6 cellular contexts compared by ENCODE assay signal in the genomic region with DNA sequence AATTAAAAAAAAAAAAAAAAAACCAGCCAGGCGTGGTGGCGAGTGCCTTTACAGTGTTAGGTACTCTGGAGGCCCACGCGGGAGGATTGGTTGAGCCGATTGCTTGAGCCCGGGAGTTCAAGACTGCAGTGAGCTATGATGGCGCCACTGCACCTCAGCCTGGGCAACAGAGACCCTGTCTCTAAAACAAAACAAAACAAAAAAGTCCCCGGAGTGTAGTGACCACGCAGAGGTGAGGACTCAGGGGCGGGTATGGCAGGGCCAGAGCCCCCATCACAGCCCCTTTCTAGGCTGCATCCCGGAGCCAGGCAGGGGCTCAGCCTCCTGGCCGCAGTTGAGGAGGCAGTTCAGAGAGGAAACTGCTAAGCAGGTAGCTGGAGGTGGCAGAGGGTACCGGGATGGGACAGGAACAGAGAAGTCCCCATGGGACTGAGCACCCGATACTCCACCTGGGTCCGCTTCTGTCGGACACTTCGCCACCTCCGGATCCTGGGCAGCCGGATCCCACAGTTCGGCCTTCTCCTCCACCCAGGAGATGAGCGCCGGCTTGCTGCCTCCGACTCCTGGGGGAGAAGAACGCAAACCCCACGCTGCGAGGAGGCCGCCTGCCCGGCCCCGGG. TPM values are rescaled to one million over a fixed set of nuclear protein-coding genes. Genes with fewer than 3 reads are reported as not detected.
A peak's percentile ranks its signal among the peaks of the same experiment; 100 is the strongest.
DNase-seq lines count a peak whose midpoint lies in the region; ATAC-seq and TF ChIP-seq lines count a peak whose summit lies in the region.

No MANE protein-coding gene starts in this region.

- CTCF ChIA-PET in MCF 10A (lab: Yijun Ruan, JAX), result interaction anchor here (0.7 to 3.4 kb wide), 6 partner anchors 10 to 367 kb away, joined by 3 to 28 read pairs (median 9); a partner anchor contains a TSS

- H3K27me3 Mint-ChIP-seq in MCF 10A (ENCODE audit: insufficient read depth, unreplicated experiment) (no peaks in the 10 kb centered on the region), neural progenitor cell (ENCODE audit: insufficient read depth, low read depth) (peaks cover 3% of the 10 kb centered on the region)

- no peaks in the 10 kb centered on the region for H3K9me3 Mint-ChIP-seq in MCF 10A (ENCODE audit: unreplicated experiment)
- no peaks in the 10 kb centered on the region for H3K9me3 Mint-ChIP-seq in neural progenitor cell

- intact Hi-C loops in MCF 10A (cut with micrococcal nuclease), result loop anchor here (2.0 kb wide), 2 partner anchors 51 to 65 kb away; a partner anchor contains a TSS

- H3K9ac ChIP-seq in neural progenitor cell, result peak overlapping the region; percentile 45

- no peaks in the 10 kb centered on the region for H3K27me3 ChIP-seq in neural progenitor cell

- H3K36me3 ChIP-seq in neural progenitor cell, result no peaks in the 10 kb centered on the region

- POLR2A ChIA-PET in MCF 10A (lab: Yijun Ruan, JAX), result interaction anchor here (0.6 to 3.5 kb wide), 14 partner anchors 24 to 164 kb away, joined by 3 to 104 read pairs (median 12); a partner anchor contains a TSS

- H3K4me1 Mint-ChIP-seq in MCF 10A (ENCODE audit: insufficient read depth, unreplicated experiment), result peaks cover 6% of the 10 kb centered on the region
- peaks cover 24% of the 10 kb centered on the region for H3K4me1 Mint-ChIP-seq in neural progenitor cell

- peaks cover 28% of the 10 kb centered on the region for H3K36me3 Mint-ChIP-seq in MCF 10A (ENCODE audit: insufficient read depth, unreplicated experiment)
- H3K36me3 Mint-ChIP-seq in neural progenitor cell, result peaks cover 9% of the 10 kb centered on the region

- DNase-seq in ELR (ENCODE audit: low read depth), result peak; percentile 17
- no peak for DNase-seq in MCF 10A (ENCODE audit: unreplicated experiment)
- peak; percentile 17 for DNase-seq in neural progenitor cell (ENCODE audit: low spot score)
- DNase-seq in SW 1271 (lab: John Stamatoyannopoulos, UW), result no peak
- no peak for DNase-seq in NCI-H1105 (lab: John Stamatoyannopoulos, UW)

- no peaks in the 10 kb centered on the region for H4K20me1 ChIP-seq in neural progenitor cell (ENCODE audit: low read depth)

- peak overlapping the region; percentile 82 for H3K4me2 ChIP-seq in neural progenitor cell

- no peaks in the 10 kb centered on the region for H3K9me3 ChIP-seq in neural progenitor cell (ENCODE audit: low read depth)

- peak overlapping the region; percentile 95 for H3K27ac Mint-ChIP-seq in MCF 10A (ENCODE audit: low read depth, unreplicated experiment)
- H3K27ac Mint-ChIP-seq in neural progenitor cell, result peak overlapping the region; percentile 50

- peaks cover 8% of the 10 kb centered on the region for H3K4me1 ChIP-seq in neural progenitor cell

- ATAC-seq in HG03159 (IDR thresholded peaks at IDR 0.05; ENCODE audit: unreplicated experiment), result peak; percentile 23

- peaks cover 36% of the 10 kb centered on the region for H3K79me2 ChIP-seq in neural progenitor cell (ENCODE audit: low read depth)

- peaks cover 7% of the 10 kb centered on the region for H3F3A ChIP-seq in neural progenitor cell (ENCODE audit: low read depth)

- TF ChIP-seq CTCF in MCF 10A (IDR thresholded peaks at IDR 0.05; ENCODE audit: unreplicated experiment) (no peak), neural progenitor cell (IDR thresholded peaks at IDR 0.05) (no peak)

- peak overlapping the region; percentile 80 for H2AFZ ChIP-seq in neural progenitor cell (replicated peaks)

- no peak overlapping the region for H3K27ac ChIP-seq in neural progenitor cell

- H3K4me3 Mint-ChIP-seq in MCF 10A (ENCODE audit: unreplicated experiment) (peak overlapping the region; percentile 91), neural progenitor cell (peak overlapping the region; percentile 82)

- H3K4me3 ChIP-seq in neural progenitor cell, result peak overlapping the region; percentile 71

- BruUV-seq in MCF 10A (replicated peaks; lab: Mats Ljungman, UMichigan), result no TSS peak

RNA-seq across cellular contexts. Expression of a gene that starts 0.8 kb away (rescaled TPM):
- total RNA-seq in MCF 10A (2022) (13.7 TPM in 2 replicates), neural progenitor cell (ENCODE audit: low replicate concordance) (7.0 and 14.5 TPM in 2 replicates)

RNA-seq across cellular contexts. Expression of a gene that starts 7.5 kb away (rescaled TPM):
- total RNA-seq in MCF 10A (2022) (38.6 and 39.3 TPM in 2 replicates), neural progenitor cell (ENCODE audit: low replicate concordance) (15.5 and 49.9 TPM in 2 replicates)

RNA-seq across cellular contexts. Expression of a gene that starts 24.3 kb away (rescaled TPM):
- total RNA-seq in MCF 10A (2022), result 8.3 and 10.6 TPM in 2 replicates
- 3.6 and 12.6 TPM in 2 replicates for total RNA-seq in neural progenitor cell (ENCODE audit: low replicate concordance)

RNA-seq across cellular contexts. Expression of a gene that starts 37.7 kb away (rescaled TPM):
- total RNA-seq in MCF 10A (2022) (9.0 and 11.6 TPM in 2 replicates), neural progenitor cell (ENCODE audit: low replicate concordance) (3.6 and 6.2 TPM in 2 replicates)

RNA-seq across cellular contexts. Expression of a gene that starts 51.6 kb away (rescaled TPM):
- total RNA-seq in MCF 10A (2022) (12.8 and 16.3 TPM in 2 replicates), neural progenitor cell (ENCODE audit: low replicate concordance) (17.8 and 19.5 TPM in 2 replicates)

Comparison
In these comparisons a context has a peak if more than half of its experiments do, and no peak if none do; other contexts are left out.
1. DNase-seq: peak in ELR (single experiment) and neural progenitor cell (single experiment); none in MCF 10A (single experiment), SW 1271 (0 of 2) and NCI-H1105 (single experiment).